Comparison of ENCODE assay signal across 9 cellular contexts in the genomic region with DNA sequence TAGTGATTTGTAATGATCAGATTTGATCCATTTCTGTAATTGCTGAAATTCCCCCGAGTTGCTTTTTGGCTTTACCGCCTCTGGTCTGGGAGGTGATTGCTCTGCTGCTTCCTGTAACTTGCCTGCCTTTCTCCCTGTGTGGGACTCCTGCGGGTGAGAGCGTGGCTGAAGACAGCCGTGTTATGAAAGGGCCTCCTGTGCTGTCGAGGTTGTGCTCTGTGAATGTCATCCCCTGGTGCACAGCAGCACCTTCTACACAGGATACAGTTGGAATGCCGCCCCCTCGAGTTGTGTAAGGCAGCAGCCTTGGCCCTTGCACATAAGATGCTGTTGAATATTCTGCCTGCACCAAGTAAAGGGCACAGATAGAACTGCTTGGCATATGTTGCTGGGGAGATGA. TPM values are rescaled to one million over a fixed set of nuclear protein-coding genes. Genes with fewer than 3 reads are reported as not detected.
A peak's percentile ranks its signal among the peaks of the same experiment; 100 is the strongest.
DNase-seq lines count a peak whose midpoint lies in the region; ATAC-seq lines count a peak whose summit lies in the region.
"Had no signal": no experiment of that assay in that cellular context is flagged by ENCODE, and none has a peak within 500 bp of the region (broad histone marks: within the 10 kb centered on the region; RNA-seq: fewer than 3 reads in every experiment).

No MANE protein-coding gene starts in this region.

- intact Hi-C loops in head of caudate nucleus (cut with DNase I) = no loop called here

- H3K9me3 Mint-ChIP-seq in activated CD8-positive, alpha-beta T cell treated with anti-CD3 and anti-CD28 coated beads, Interleukin-2, amount 10 ng/mL, durations not matched to agents 7 days and 5 days (ENCODE audit: insufficient read depth) = no peaks in the 10 kb centered on the region

- peak overlapping the region; percentile 62 for H3K27ac Mint-ChIP-seq in activated CD8-positive, alpha-beta T cell treated with anti-CD3 and anti-CD28 coated beads, Interleukin-2, amount 10 ng/mL, durations not matched to agents 7 days and 5 days

- DNase-seq in stimulated activated naive CD4-positive, alpha-beta T cell treated with Interleukin-2 at 50 U/mL for 16 hours (lab: John Stamatoyannopoulos, UW) = peak; percentile 21
- no peak for DNase-seq in stimulated activated naive CD4-positive, alpha-beta T cell (lab: John Stamatoyannopoulos, UW)
- peak; percentile 39 for DNase-seq in activated CD8-positive, alpha-beta T cell treated with anti-CD3 and anti-CD28 coated beads, Interleukin-2, amount 10 ng/mL, durations not matched to agents 7 days and 5 days
- DNase-seq in head of caudate nucleus (peak; percentile 29 to 94 (median 72)), LoVo (ENCODE audit: low spot score) (no peak), activated gamma-delta T cell treated with Interleukin-2 at 50 U/mL for 16 hours (no peak)
- DNase-seq: NCI-H446 treated with DMSO at 0.1 percent for 48 hours had no signal

- peaks cover 76% of the 10 kb centered on the region for H3K4me1 Mint-ChIP-seq in activated CD8-positive, alpha-beta T cell treated with anti-CD3 and anti-CD28 coated beads, Interleukin-2, amount 10 ng/mL, durations not matched to agents 7 days and 5 days (ENCODE audit: low read depth)

- peak overlapping the region; percentile 24 for H3K4me3 Mint-ChIP-seq in activated CD8-positive, alpha-beta T cell treated with anti-CD3 and anti-CD28 coated beads, Interleukin-2, amount 10 ng/mL, durations not matched to agents 7 days and 5 days

- CTCF ChIA-PET in activated CD8-positive, alpha-beta T cell treated with anti-CD3 and anti-CD28 coated beads, Interleukin-2, amount 10 ng/mL, durations not matched to agents 7 days and 5 days (lab: Charles Lee) = no interaction called here

- peaks cover 76% of the 10 kb centered on the region for H3K36me3 Mint-ChIP-seq in activated CD8-positive, alpha-beta T cell treated with anti-CD3 and anti-CD28 coated beads, Interleukin-2, amount 10 ng/mL, durations not matched to agents 7 days and 5 days (ENCODE audit: low read depth)

- no peaks in the 10 kb centered on the region for H3K27me3 Mint-ChIP-seq in activated CD8-positive, alpha-beta T cell treated with anti-CD3 and anti-CD28 coated beads, Interleukin-2, amount 10 ng/mL, durations not matched to agents 7 days and 5 days (ENCODE audit: low read depth)

- POLR2A ChIA-PET in activated CD8-positive, alpha-beta T cell treated with anti-CD3 and anti-CD28 coated beads, Interleukin-2, amount 10 ng/mL, durations not matched to agents 7 days and 5 days (lab: Charles Lee) = no interaction called here

- ATAC-seq in activated CD8-positive, alpha-beta T cell treated with anti-CD3 and anti-CD28 coated beads, Interleukin-2, amount 10 ng/mL, durations not matched to agents 7 days and 5 days = peak; percentile 38
- ATAC-seq in esophagus mucosa (no peak), HG02642 (IDR thresholded peaks at IDR 0.05; ENCODE audit: poor library complexity, unreplicated experiment) (no peak)

RNA-seq across cellular contexts. Expression of gene SOD1, which starts 5.9 kb away (rescaled TPM):
- 100 to 1,000 TPM; 229 to 234 TPM for total RNA-seq in activated CD8-positive, alpha-beta T cell treated with anti-CD3 and anti-CD28 coated beads, Interleukin-2, amount 10 ng/mL, durations not matched to agents 7 days and 5 days
- total RNA-seq in esophagus mucosa = 167 TPM

Comparison
In these comparisons a context has a peak if more than half of its experiments do, and no peak if none do; other contexts are left out.
1. DNase-seq: peak in stimulated activated naive CD4-positive, alpha-beta T cell treated with Interleukin-2 at 50 U/mL for 16 hours (single experiment), activated CD8-positive, alpha-beta T cell treated with anti-CD3 and anti-CD28 coated beads, Interleukin-2, amount 10 ng/mL, durations not matched to agents 7 days and 5 days (single experiment) and head of caudate nucleus (42 of 42); none in stimulated activated naive CD4-positive, alpha-beta T cell (0 of 6), LoVo (single experiment) and activated gamma-delta T cell treated with Interleukin-2 at 50 U/mL for 16 hours (single experiment).